ENCODE assay signal across 8 cellular contexts in the genomic region with DNA sequence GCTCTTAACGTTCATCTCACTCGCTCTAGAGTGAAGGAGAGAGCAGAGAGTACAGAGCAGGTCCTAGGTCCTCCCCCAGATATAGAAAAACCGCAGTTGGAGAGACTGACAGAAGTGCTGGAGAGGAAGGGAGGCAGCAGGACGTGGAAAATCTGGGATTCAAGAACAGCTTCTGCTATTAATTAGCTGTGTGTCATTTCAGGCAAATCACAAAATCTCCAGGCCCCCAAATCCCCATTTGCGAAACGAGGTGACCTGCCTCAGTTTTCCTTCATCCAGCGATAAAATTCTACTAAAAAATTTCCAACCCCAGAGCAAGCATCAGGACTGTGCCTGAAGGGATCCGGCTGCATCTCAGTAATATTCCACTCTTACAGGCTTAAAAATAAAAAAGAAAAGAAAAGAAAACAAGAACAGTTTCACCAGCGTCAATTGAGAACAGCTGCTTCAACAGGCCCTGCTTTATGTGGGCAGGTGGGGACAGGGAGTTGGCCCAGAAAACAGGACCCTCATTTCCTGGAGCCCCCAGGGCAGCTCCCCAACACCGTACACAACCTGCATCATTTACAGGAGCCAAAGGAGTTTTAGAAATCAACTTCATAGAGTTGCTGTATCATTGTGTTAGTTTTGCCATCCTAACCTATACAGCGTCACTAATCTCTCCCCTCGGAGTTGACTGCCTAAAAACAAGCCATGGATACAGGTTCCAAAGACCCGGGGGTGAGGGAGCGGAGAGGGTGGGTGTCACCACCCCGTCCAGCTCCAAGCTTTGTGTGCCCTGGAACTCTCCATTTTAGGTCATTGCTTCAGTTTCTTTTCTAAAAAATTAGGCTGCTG.
DNase-seq lines count a peak whose midpoint lies in the region; ATAC-seq and TF ChIP-seq lines count a peak whose summit lies in the region.

No MANE protein-coding gene starts in this region.

- peak overlapping the region; percentile 98 for H3K27ac ChIP-seq in 22Rv1
- peak overlapping the region; percentile 99 for H3K27ac ChIP-seq in muscle layer of duodenum (ENCODE audit: low read length)

- no peak for TF ChIP-seq CTCF in 22Rv1 (IDR thresholded peaks at IDR 0.05)

- no peaks in the 10 kb centered on the region for H3K27me3 ChIP-seq in muscle layer of duodenum (ENCODE audit: low read depth, low read length)

- DNase-seq in NCI-H2227 treated with DMSO at 0.1 percent for 48 hours (lab: John Stamatoyannopoulos, UW) (peak; percentile 77), dedifferentiated amniotic fluid mesenchymal stem cell (ENCODE audit: extremely low spot score) (peak; percentile 51)
- no peak for DNase-seq in stimulated activated CD4-positive, alpha-beta T cell treated with anti-CD3 and anti-CD28 coated beads, Interleukin-4, amount 100 ng/mL, for 4 hours

- ATAC-seq in GM18502 (IDR thresholded peaks at IDR 0.05; ENCODE audit: poor library complexity, unreplicated experiment) (peak; percentile 0), GM18519 (IDR thresholded peaks at IDR 0.05; ENCODE audit: low FRiP score, unreplicated experiment) (no peak), GM18867 (IDR thresholded peaks at IDR 0.05; ENCODE audit: unreplicated experiment) (no peak)

- peak overlapping the region; percentile 46 to 53 for H3K4me3 ChIP-seq in muscle layer of duodenum (ENCODE audit: low read depth in 1 of 2, low read length in 2 of 2)

- H3K9me3 ChIP-seq in muscle layer of duodenum (ENCODE audit: control insufficient read depth in 1 of 2, low read length in 2 of 2) = no peaks in the 10 kb centered on the region

- H3K36me3 ChIP-seq in muscle layer of duodenum (ENCODE audit: control insufficient read depth in 1 of 2, insufficient read depth in 2 of 2, low read length in 2 of 2) = peaks cover 12 to 46% of the 10 kb centered on the region in 2 donors

- peaks cover 20 to 28% of the 10 kb centered on the region in 2 donors for H3K4me1 ChIP-seq in muscle layer of duodenum (ENCODE audit: control insufficient read depth in 1 of 2, insufficient read depth in 2 of 2, low read length in 2 of 2)

Comparison
In these comparisons a context has a peak if more than half of its experiments do, and no peak if none do; other contexts are left out.
1. DNase-seq: peak in NCI-H2227 treated with DMSO at 0.1 percent for 48 hours (single experiment) and dedifferentiated amniotic fluid mesenchymal stem cell (single experiment); none in stimulated activated CD4-positive, alpha-beta T cell treated with anti-CD3 and anti-CD28 coated beads, Interleukin-4, amount 100 ng/mL, for 4 hours (0 of 2).